In the genomic region with DNA sequence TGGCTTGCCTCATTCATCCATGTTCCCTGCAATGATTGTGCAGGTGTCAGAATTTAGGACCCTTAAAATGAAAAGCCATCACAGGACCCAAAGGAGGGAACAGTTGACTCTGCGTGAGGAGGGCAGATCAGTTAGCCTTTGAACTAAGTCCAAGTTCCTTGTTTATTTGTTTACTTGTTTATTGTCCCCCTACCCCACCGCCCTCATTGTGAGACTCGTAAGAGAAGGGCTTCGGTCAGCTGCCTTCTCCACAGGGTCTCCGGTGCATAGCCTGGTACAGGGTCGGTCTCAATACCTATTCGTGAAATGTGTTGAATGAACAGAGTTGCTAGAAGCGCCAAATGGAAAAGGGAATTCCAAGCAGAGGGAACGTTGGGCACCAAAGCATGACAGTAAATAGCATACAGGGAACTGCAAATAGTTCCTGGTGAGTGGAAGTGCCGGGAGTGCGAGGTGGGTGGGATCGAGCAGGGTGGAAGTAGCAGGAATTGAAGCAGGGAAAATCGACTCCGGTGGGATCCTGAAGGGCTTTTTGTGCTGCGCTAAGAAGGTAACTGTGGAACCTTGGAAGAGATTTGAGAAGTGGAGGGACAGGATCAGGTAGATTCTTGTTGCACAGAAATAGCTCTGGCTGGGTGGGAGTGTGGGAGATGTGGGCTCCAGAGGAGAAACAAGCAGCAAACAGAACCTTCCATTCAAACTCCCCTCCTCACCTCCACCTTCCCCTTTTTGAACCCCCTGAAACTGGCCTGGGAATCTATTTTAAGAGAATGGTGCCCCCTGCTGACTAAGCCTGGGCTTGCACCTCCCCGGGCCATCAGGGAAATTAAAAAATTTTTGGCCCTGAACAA, we compare ENCODE assay signal across 8 cellular contexts. TPM values are rescaled to one million over a fixed set of nuclear protein-coding genes. Genes with fewer than 3 reads are reported as not detected.
A peak's percentile ranks its signal among the peaks of the same experiment; 100 is the strongest.
DNase-seq lines count a peak whose midpoint lies in the region; ATAC-seq and TF ChIP-seq lines count a peak whose summit lies in the region.

No MANE protein-coding gene starts in this region.

- H3K9me3 ChIP-seq in BLaER1 treated with 17β-estradiol and CSF1 and Interleukin-3, amounts not matched to agents 10 nM and 100 nM (replicated peaks in 1 of 11): no peaks in the 10 kb centered on the region
- H3K9me3 ChIP-seq in RWPE2 (ENCODE audit: severe bottlenecking) (no peaks in the 10 kb centered on the region), psoas muscle (no peaks in the 10 kb centered on the region)

- no peak overlapping the region for H3K4me3 ChIP-seq in BLaER1 treated with 17β-estradiol and CSF1 and Interleukin-3, amounts not matched to agents 10 nM and 100 nM
- no peak overlapping the region for H3K4me3 ChIP-seq in HFF-Myc (replicated peaks; ENCODE audit: low read depth, low read length)
- no peak overlapping the region for H3K4me3 ChIP-seq in RWPE2 (ENCODE audit: severe bottlenecking)
- H3K4me3 ChIP-seq in psoas muscle: no peak overlapping the region

- no peak; the same call in 2 of the 3 replicates for ATAC-seq in RWPE2 (ENCODE audit: low read depth)
- ATAC-seq in psoas muscle: peak; percentile 42 to 48 (median 45)
- no peak for ATAC-seq in GM19463 (IDR thresholded peaks at IDR 0.05; ENCODE audit: unreplicated experiment)
- no peak for ATAC-seq in GM21526 (IDR thresholded peaks at IDR 0.05; ENCODE audit: low FRiP score, unreplicated experiment)

- H3K27me3 ChIP-seq in BLaER1 treated with 17β-estradiol and CSF1 and Interleukin-3, amounts not matched to agents 10 nM and 100 nM: no peaks in the 10 kb centered on the region
- H3K27me3 ChIP-seq in RWPE2 (ENCODE audit: insufficient read depth, poor library complexity, severe bottlenecking) (no peaks in the 10 kb centered on the region), psoas muscle (ENCODE audit: insufficient read depth in 3 of 3, low read length in 2 of 3) (no peaks in the 10 kb centered on the region)

- intact Hi-C loops in head of caudate nucleus (cut with DNase I) (loop anchor here (2.0 kb wide), 1 partner anchor 126 kb away; no protein-coding TSS in a partner anchor), psoas muscle (cut with DNase I) (loop anchor here (1.0 to 10.0 kb wide), 3 partner anchors 120 to 300 kb away; partner anchors contain the start of genes DLX3 (in 1 of the 2) and NXPH3 (in 1 of the 2))

- H3K4me2 ChIP-seq in BLaER1 treated with 17β-estradiol and CSF1 and Interleukin-3, amounts not matched to agents 10 nM and 100 nM: peak overlapping the region; percentile 75 to 92 (median 83)

- peak; percentile 85 for TF ChIP-seq CTCF in HFF-Myc (IDR thresholded peaks at IDR 0.05; ENCODE audit: low read depth, low read length, missing control alignments)
- TF ChIP-seq CTCF in RWPE2 (IDR thresholded peaks at IDR 0.05; ENCODE audit: poor library complexity, severe bottlenecking): peak; percentile 89
- TF ChIP-seq CTCF in psoas muscle (IDR thresholded peaks at IDR 0.05): peak; percentile 89

- peaks cover 0 to 14% (median 4%) of the 10 kb centered on the region in 11 experiments; a peak in 11 of 22 replicates for H3K36me3 ChIP-seq in BLaER1 treated with 17β-estradiol and CSF1 and Interleukin-3, amounts not matched to agents 10 nM and 100 nM
- no peaks in the 10 kb centered on the region for H3K36me3 ChIP-seq in RWPE2 (ENCODE audit: low read depth)
- H3K36me3 ChIP-seq in psoas muscle (ENCODE audit: insufficient read depth in 1 of 2, low read depth in 1 of 2): peaks cover 0 to 3% of the 10 kb centered on the region in 2 donors

- peaks cover 0 to 4% (median 0%) of the 10 kb centered on the region in 11 experiments; a peak in 2 of 22 replicates for H4K20me1 ChIP-seq in BLaER1 treated with 17β-estradiol and CSF1 and Interleukin-3, amounts not matched to agents 10 nM and 100 nM

- peaks cover 53 to 59% (median 56%) of the 10 kb centered on the region in 10 experiments for H3K4me1 ChIP-seq in BLaER1 treated with 17β-estradiol and CSF1 and Interleukin-3, amounts not matched to agents 10 nM and 100 nM
- H3K4me1 ChIP-seq in RWPE2 (ENCODE audit: insufficient read depth, poor library complexity, severe bottlenecking) (no peaks in the 10 kb centered on the region), psoas muscle (peaks cover 8% of the 10 kb centered on the region)

- peak overlapping the region in 4 of 11 experiments; percentile 89 to 95 (median 92); a peak in 9 of 22 replicates for H3K27ac ChIP-seq in BLaER1 treated with 17β-estradiol and CSF1 and Interleukin-3, amounts not matched to agents 10 nM and 100 nM
- no peak overlapping the region for H3K27ac ChIP-seq in RWPE2 (ENCODE audit: poor library complexity, severe bottlenecking)
- no peak overlapping the region for H3K27ac ChIP-seq in psoas muscle

- H3K9ac ChIP-seq in BLaER1 treated with 17β-estradiol and CSF1 and Interleukin-3, amounts not matched to agents 10 nM and 100 nM: peak overlapping the region in 3 of 11 experiments; percentile 23 to 67 (median 63); a peak in 6 of 22 replicates

- 29 to 32% (median 30%) methylated on average over 16 of the region's 16 CpGs for WGBS in psoas muscle, 3 donors

- DNase-seq in HFF-Myc (ENCODE audit: extremely low read depth, low read depth) (no peak), RWPE2 (ENCODE audit: low spot score) (no peak), head of caudate nucleus (peak in 39 of 42 donors; percentile 26 to 89 (median 69)), psoas muscle (peak; percentile 48 to 64)
- DNase-seq in activated effector memory CD4-positive, alpha-beta T cell treated with Interleukin-2 at 50 U/mL for 16 hours: peak; percentile 57

RNA-seq across cellular contexts. Expression of gene SLC35B1, which starts 12.7 kb away (rescaled TPM):
- total RNA-seq in psoas muscle: 10 to 100 TPM; 39.5 to 69.5 (median 60.9) TPM
- polyA plus RNA-seq in psoas muscle: 10 to 100 TPM; 60.7 to 85.7 (median 83.5) TPM

RNA-seq across cellular contexts. Expression of gene SPOP, which starts 17.2 kb away (rescaled TPM):
- 10 to 100 TPM; 37.1 to 59.7 (median 52.0) TPM for total RNA-seq in psoas muscle
- 10 to 100 TPM; 31.2 to 64.9 (median 35.5) TPM for polyA plus RNA-seq in psoas muscle

Comparison
In these comparisons a context has a peak if more than half of its experiments do, and no peak if none do; other contexts are left out.
1. DNase-seq: peak in activated effector memory CD4-positive, alpha-beta T cell treated with Interleukin-2 at 50 U/mL for 16 hours (single experiment), head of caudate nucleus (39 of 42) and psoas muscle (2 of 2); none in HFF-Myc (single experiment) and RWPE2 (single experiment).
2. ATAC-seq: peak in psoas muscle (4 of 4); none in RWPE2 (single experiment), GM19463 (single experiment) and GM21526 (single experiment).
3. Peak in every context shown above with its lines, with median percentiles within 50 percentile points of each other: CTCF ChIP-seq.